In genomic region chr16:77780378-77780837, GRCh38 we compare ENCODE assay signal across 16 cellular contexts. TPM values are rescaled to one million over a fixed set of nuclear protein-coding genes. Genes with fewer than 3 reads are reported as not detected.
DNase-seq lines count a peak whose midpoint lies in the region; ATAC-seq and TF ChIP-seq lines count a peak whose summit lies in the region.
"Had no signal": no experiment of that assay in that cellular context is flagged by ENCODE, and none has a peak within 500 bp of the region (broad histone marks: within the 10 kb centered on the region; RNA-seq: fewer than 3 reads in every experiment).

No MANE protein-coding gene starts in this region.

- no peak overlapping the region for H3K27ac Mint-ChIP-seq in HFFc6
- H3K27ac Mint-ChIP-seq: stimulated activated naive CD8-positive, alpha-beta T cell treated with anti-CD3 and anti-CD28 coated beads, Interleukin-15, amount 100 ng/mL, for 72 hours had no signal

- ATAC-seq in HG03135 (IDR thresholded peaks at IDR 0.05; ENCODE audit: unreplicated experiment) = no peak
- ATAC-seq: stimulated activated naive CD8-positive, alpha-beta T cell treated with anti-CD3 and anti-CD28 coated beads, Interleukin-15, amount 100 ng/mL, for 72 hours had no signal

- H3K27me3 Mint-ChIP-seq in HFFc6 (ENCODE audit: insufficient read depth) = peaks cover 2% of the 10 kb centered on the region; the same call in 1 of the 2 replicates
- H3K27me3 Mint-ChIP-seq: stimulated activated naive CD8-positive, alpha-beta T cell treated with anti-CD3 and anti-CD28 coated beads, Interleukin-15, amount 100 ng/mL, for 72 hours had no signal

- no peak overlapping the region for H3K4me3 Mint-ChIP-seq in HFFc6
- H3K4me3 Mint-ChIP-seq: stimulated activated naive CD8-positive, alpha-beta T cell treated with anti-CD3 and anti-CD28 coated beads, Interleukin-15, amount 100 ng/mL, for 72 hours had no signal

- no peaks in the 10 kb centered on the region for H3K27me3 ChIP-seq in kidney epithelial cell (ENCODE audit: control insufficient read depth, insufficient read depth, low read length)
- H3K27me3 ChIP-seq: pancreas had no signal

- peaks cover 28% of the 10 kb centered on the region for H3K9me3 Mint-ChIP-seq in HFFc6
- H3K9me3 Mint-ChIP-seq: stimulated activated naive CD8-positive, alpha-beta T cell treated with anti-CD3 and anti-CD28 coated beads, Interleukin-15, amount 100 ng/mL, for 72 hours had no signal

- no peaks in the 10 kb centered on the region for H3K36me3 ChIP-seq in kidney epithelial cell (ENCODE audit: control insufficient read depth, insufficient read depth, low read length)
- H3K36me3 ChIP-seq: cardiac muscle cell, esophagus muscularis mucosa, pancreas, WERI-Rb-1 had no signal

- in situ Hi-C loops in astrocyte of the cerebellum (cut with HindIII; ENCODE audit: low sequenced_read_pairs) = no loop called here

- peaks cover 5% of the 10 kb centered on the region; the same call in 1 of the 2 replicates for H3K36me3 Mint-ChIP-seq in HFFc6 (ENCODE audit: low read depth)

- H3K4me3 ChIP-seq in astrocyte of the cerebellum (ENCODE audit: low read depth, low read length) (no peak overlapping the region), kidney epithelial cell (ENCODE audit: low read depth, low read length) (no peak overlapping the region)
- H3K4me3 ChIP-seq: cardiac muscle cell, esophagus muscularis mucosa, pancreas had no signal

- TF ChIP-seq CTCF in HFFc6 (IDR thresholded peaks at IDR 0.05) (no peak), astrocyte of the cerebellum (IDR thresholded peaks at IDR 0.05; ENCODE audit: low read depth, low read length, missing control alignments) (no peak), kidney epithelial cell (IDR thresholded peaks at IDR 0.05; ENCODE audit: insufficient read depth, low read length, poor library complexity, severe bottlenecking) (no peak)

- DNase-seq in A172 (ENCODE audit: low spot score) = peak; percentile 94
- DNase-seq in HFFc6 = peak; percentile 24
- peak; percentile 89 for DNase-seq in astrocyte of the cerebellum (ENCODE audit: low read depth)
- DNase-seq in kidney epithelial cell (ENCODE audit: low read depth) = peak; percentile 79
- no peak for DNase-seq in NCI-H1105 (lab: John Stamatoyannopoulos, UW)
- DNase-seq in hypothalamus (lab: John Stamatoyannopoulos, UW) = no peak
- DNase-seq in activated effector memory CD4-positive, alpha-beta T cell treated with anti-CD3 and anti-CD28 coated beads, Interleukin-2, amount 50 U/mL, for 16 hours = no peak
- DNase-seq: AML-193; pancreas; RPMI8226; stimulated activated CD4-positive, alpha-beta T cell treated with anti-CD3 and anti-CD28 coated beads, Interleukin-2, amount 100 ng/mL, for 48 hours; stimulated activated naive CD8-positive, alpha-beta T cell treated with anti-CD3 and anti-CD28 coated beads, Interleukin-15, amount 100 ng/mL, for 72 hours; WERI-Rb-1 had no signal

- no peaks in the 10 kb centered on the region for H3K4me1 Mint-ChIP-seq in HFFc6 (ENCODE audit: low read depth)
- H3K4me1 Mint-ChIP-seq: stimulated activated naive CD8-positive, alpha-beta T cell treated with anti-CD3 and anti-CD28 coated beads, Interleukin-15, amount 100 ng/mL, for 72 hours had no signal

RNA-seq across cellular contexts. Expression of gene VAT1L, which starts 8.0 kb away (rescaled TPM):
- total RNA-seq in A172 (2014; rRNA removed; shearing (Covaris generic)) = not detected in 2 replicates
- total RNA-seq in HFFc6 (2021; fragmentation: NEBNext Ultra II Directional; extraction: Animal tissue kit (Norgen Biotek cat#: 25700)) = not detected
- 0.29 and 0.41 TPM in 2 replicates for total RNA-seq in kidney epithelial cell

RNA-seq across cellular contexts. Expression of gene NUDT7, which starts 58.1 kb away (rescaled TPM):
- 4.9 and 5.4 TPM in 2 replicates for total RNA-seq in A172 (2014; rRNA removed; shearing (Covaris generic))
- 1 to 10 TPM in 4 of 6 experiments, under 1 TPM in 2; 0.85 to 1.9 (median 1.1) TPM for total RNA-seq in HFFc6 (2021; fragmentation: NEBNext Ultra II Directional; extraction: Animal tissue kit (Norgen Biotek cat#: 25700))
- 2.0 and 5.5 TPM in 2 replicates for total RNA-seq in kidney epithelial cell

Comparison
In these comparisons a context has a peak if more than half of its experiments do, and no peak if none do; other contexts are left out.
1. DNase-seq: peak in A172 (single experiment), HFFc6 (single experiment), astrocyte of the cerebellum (single experiment) and kidney epithelial cell (single experiment); none in NCI-H1105 (single experiment), hypothalamus (0 of 51) and activated effector memory CD4-positive, alpha-beta T cell treated with anti-CD3 and anti-CD28 coated beads, Interleukin-2, amount 50 U/mL, for 16 hours (single experiment).